In genomic region chr21:36150192-36150711, GRCh38 we compare ENCODE assay signal across 9 cellular contexts. TPM values are rescaled to one million over a fixed set of nuclear protein-coding genes. Genes with fewer than 3 reads are reported as not detected.
DNase-seq lines count a peak whose midpoint lies in the region; ATAC-seq and TF ChIP-seq lines count a peak whose summit lies in the region.
"Had no signal": no experiment of that assay in that cellular context is flagged by ENCODE, and none has a peak within 500 bp of the region (broad histone marks: within the 10 kb centered on the region; RNA-seq: fewer than 3 reads in every experiment).

No MANE protein-coding gene starts in this region.

- H3K27me3 ChIP-seq in BLaER1 treated with 17β-estradiol and CSF1 and Interleukin-3, amounts not matched to agents 10 nM and 100 nM, result peaks cover 0 to 3% (median 0%) of the 10 kb centered on the region in 11 experiments; a peak in 1 of 22 replicates
- no peaks in the 10 kb centered on the region for H3K27me3 ChIP-seq in dorsolateral prefrontal cortex
- H3K27me3 ChIP-seq in osteoblast (ENCODE audit: insufficient read depth, low read length), result no peaks in the 10 kb centered on the region

- peak overlapping the region; percentile 70 to 89 (median 78) for H3K4me2 ChIP-seq in BLaER1 treated with 17β-estradiol and CSF1 and Interleukin-3, amounts not matched to agents 10 nM and 100 nM
- peak overlapping the region; percentile 55 for H3K4me2 ChIP-seq in osteoblast (ENCODE audit: insufficient read depth, low read length)

- DNase-seq in NOMO-1 treated with dmso at 0.1 percent for 144 hours (lab: John Stamatoyannopoulos, UW; ENCODE audit: unreplicated experiment) (peak; percentile 96), dorsolateral prefrontal cortex (no peak), osteoblast (ENCODE audit: insufficient read length, low spot score, missing footprints) (no peak), NCI-H526 (lab: John Stamatoyannopoulos, UW) (no peak)

- H4K20me1 ChIP-seq in BLaER1 treated with 17β-estradiol and CSF1 and Interleukin-3, amounts not matched to agents 10 nM and 100 nM, result no peaks in the 10 kb centered on the region
- H4K20me1 ChIP-seq in osteoblast (ENCODE audit: insufficient read depth, low read length), result no peaks in the 10 kb centered on the region

- intact Hi-C loops in dorsolateral prefrontal cortex (cut with DNase I), result no loop called here

- H2AFZ ChIP-seq in osteoblast (ENCODE audit: low read length), result peak overlapping the region; percentile 85

- H3K27ac ChIP-seq in BLaER1 treated with 17β-estradiol and CSF1 and Interleukin-3, amounts not matched to agents 10 nM and 100 nM, result peak overlapping the region in 10 of 11 experiments; percentile 36 to 80 (median 70); a peak in 18 of 22 replicates
- H3K27ac ChIP-seq in dorsolateral prefrontal cortex, result peak overlapping the region in 47 of 59 donors; percentile 0 to 82 (median 52)
- H3K27ac ChIP-seq in osteoblast (ENCODE audit: low read depth, low read length), result no peak overlapping the region

- no peaks in the 10 kb centered on the region for H3K36me3 ChIP-seq in BLaER1 treated with 17β-estradiol and CSF1 and Interleukin-3, amounts not matched to agents 10 nM and 100 nM
- H3K36me3 ChIP-seq in osteoblast (ENCODE audit: insufficient read depth, low read length), result peaks cover 6% of the 10 kb centered on the region

- H3K9me3 ChIP-seq in BLaER1 treated with 17β-estradiol and CSF1 and Interleukin-3, amounts not matched to agents 10 nM and 100 nM (replicated peaks in 1 of 11), result peaks cover 0 to 3% (median 0%) of the 10 kb centered on the region in 11 experiments; a peak in 1 of 22 replicates
- H3K9me3 ChIP-seq in osteoblast (ENCODE audit: low read depth, low read length), result no peaks in the 10 kb centered on the region

- TF ChIP-seq CTCF in dorsolateral prefrontal cortex (IDR thresholded peaks at IDR 0.05 in 54 of 56, conservative IDR thresholded peaks at IDR 0.05 in 2 of 56; ENCODE audit: low read depth in 1 of 56, partially characterized antibody in 56 of 56), result no peak
- no peak for TF ChIP-seq CTCF in osteoblast (IDR thresholded peaks at IDR 0.05; ENCODE audit: extremely low read depth, low read depth, low read length)

- peak; percentile 57 for ATAC-seq in GM19468 (IDR thresholded peaks at IDR 0.05; ENCODE audit: extremely low read depth, unreplicated experiment)
- ATAC-seq in HG02588 (IDR thresholded peaks at IDR 0.05; ENCODE audit: unreplicated experiment), result no peak
- ATAC-seq in GM19397 (IDR thresholded peaks at IDR 0.05; ENCODE audit: unreplicated experiment), result no peak
- ATAC-seq: HCT116 had no signal

- H3K4me3 ChIP-seq in BLaER1 treated with 17β-estradiol and CSF1 and Interleukin-3, amounts not matched to agents 10 nM and 100 nM, result peak overlapping the region in 5 of 10 experiments; percentile 6 to 43 (median 34); a peak in 8 of 20 replicates
- H3K4me3 ChIP-seq in dorsolateral prefrontal cortex (no peak overlapping the region), osteoblast (ENCODE audit: insufficient read depth, low read length) (no peak overlapping the region)

- H3K9ac ChIP-seq in BLaER1 treated with 17β-estradiol and CSF1 and Interleukin-3, amounts not matched to agents 10 nM and 100 nM, result peak overlapping the region in 10 of 11 experiments; percentile 27 to 68 (median 55); a peak in 16 of 22 replicates

- no peaks in the 10 kb centered on the region for H3K79me2 ChIP-seq in osteoblast (ENCODE audit: insufficient read depth, low read length)

- H3K4me1 ChIP-seq in BLaER1 treated with 17β-estradiol and CSF1 and Interleukin-3, amounts not matched to agents 10 nM and 100 nM, result peaks cover 16 to 26% (median 22%) of the 10 kb centered on the region in 10 experiments
- H3K4me1 ChIP-seq in osteoblast (ENCODE audit: insufficient read depth, low read length), result peaks cover 12% of the 10 kb centered on the region

RNA-seq across cellular contexts. Expression of gene DOP1B, which starts 6.4 kb away (rescaled TPM):
- total RNA-seq in dorsolateral prefrontal cortex, result 10 to 100 TPM; 16.0 to 44.6 (median 30.0) TPM
- 16.3 and 23.6 TPM in 2 replicates for total RNA-seq in osteoblast

RNA-seq across cellular contexts. Expression of gene CBR3, which starts 15.4 kb away (rescaled TPM):
- total RNA-seq in dorsolateral prefrontal cortex (10 to 100 TPM in 10 of 120 experiments, 1 to 10 TPM in 110; 3.2 to 13.7 (median 6.6) TPM), osteoblast (17.4 and 22.7 TPM in 2 replicates)
